In the genomic region with DNA sequence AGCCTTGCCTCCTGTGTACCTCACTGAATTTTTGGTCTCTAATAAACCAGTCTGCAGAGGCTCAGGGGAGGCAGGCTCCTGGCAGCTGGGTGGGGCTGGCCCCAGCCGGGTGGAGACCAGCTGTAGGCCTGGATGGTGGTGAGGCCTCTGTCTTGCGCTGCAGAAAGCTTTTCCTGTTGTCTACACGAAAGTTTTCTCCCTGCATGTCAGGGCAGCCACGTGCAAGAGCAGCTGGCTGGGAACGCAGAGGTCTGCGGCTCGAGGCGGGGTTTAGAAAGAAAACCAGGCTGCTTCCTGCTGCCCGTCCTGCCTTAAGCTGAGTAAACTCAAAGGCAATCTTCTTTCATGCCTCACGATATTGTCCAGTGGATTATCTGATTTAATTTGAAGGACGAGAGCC, we compare ENCODE assay signal across 8 cellular contexts. TPM values are rescaled to one million over a fixed set of nuclear protein-coding genes. Genes with fewer than 3 reads are reported as not detected.
DNase-seq lines count a peak whose midpoint lies in the region; ATAC-seq and TF ChIP-seq lines count a peak whose summit lies in the region.

No MANE protein-coding gene starts in this region.

- ATAC-seq in GM19324 (IDR thresholded peaks at IDR 0.05; ENCODE audit: low FRiP score, unreplicated experiment) (no peak), HG02759 (IDR thresholded peaks at IDR 0.05; ENCODE audit: unreplicated experiment) (no peak), GM21786 (IDR thresholded peaks at IDR 0.05; ENCODE audit: unreplicated experiment) (no peak)

- no peak overlapping the region for H3K4me3 ChIP-seq in colonic mucosa
- no peak overlapping the region for H3K4me3 ChIP-seq in muscle layer of colon (ENCODE audit: low read depth in 1 of 2, low read length in 2 of 2)

- no peaks in the 10 kb centered on the region for H3K27me3 ChIP-seq in colonic mucosa
- H3K27me3 ChIP-seq in muscle layer of colon (ENCODE audit: control insufficient read depth in 1 of 2, insufficient read depth in 2 of 2, low read length in 2 of 2) = peaks cover 0 to 3% of the 10 kb centered on the region in 2 donors

- H3K9me3 ChIP-seq in colonic mucosa (no peaks in the 10 kb centered on the region), muscle layer of colon (ENCODE audit: low read length) (no peaks in the 10 kb centered on the region)

- peaks cover 31% of the 10 kb centered on the region for H3K4me1 Mint-ChIP-seq in stimulated activated naive CD8-positive, alpha-beta T cell treated with anti-CD3 and anti-CD28 coated beads, Interleukin-15, Interleukin-2, amounts not matched to agents 100 ng/mL and 50 ng/mL, for 24 hours (ENCODE audit: low read depth)

- intact Hi-C loops in colonic mucosa (cut with DNase I) = no loop called here

- H3K27me3 Mint-ChIP-seq in stimulated activated naive CD8-positive, alpha-beta T cell treated with anti-CD3 and anti-CD28 coated beads, Interleukin-15, Interleukin-2, amounts not matched to agents 100 ng/mL and 50 ng/mL, for 24 hours = no peaks in the 10 kb centered on the region

- no peak for TF ChIP-seq CTCF in colonic mucosa (IDR thresholded peaks at IDR 0.05)

- peak overlapping the region; percentile 11 for H3K4me3 Mint-ChIP-seq in stimulated activated naive CD8-positive, alpha-beta T cell treated with anti-CD3 and anti-CD28 coated beads, Interleukin-15, Interleukin-2, amounts not matched to agents 100 ng/mL and 50 ng/mL, for 24 hours

- no peaks in the 10 kb centered on the region for H3K9me3 Mint-ChIP-seq in stimulated activated naive CD8-positive, alpha-beta T cell treated with anti-CD3 and anti-CD28 coated beads, Interleukin-15, Interleukin-2, amounts not matched to agents 100 ng/mL and 50 ng/mL, for 24 hours

- peak overlapping the region in 1 of 2 donors; percentile 19 for H3K9ac ChIP-seq in colonic mucosa (ENCODE audit: low read depth in 2 of 2, low read length in 2 of 2)
- H3K9ac ChIP-seq in muscle layer of colon (ENCODE audit: low read length) = no peak overlapping the region

- H3K36me3 ChIP-seq in colonic mucosa = no peaks in the 10 kb centered on the region
- no peaks in the 10 kb centered on the region for H3K36me3 ChIP-seq in muscle layer of colon (ENCODE audit: insufficient read depth, low read length)

- H3K36me3 Mint-ChIP-seq in stimulated activated naive CD8-positive, alpha-beta T cell treated with anti-CD3 and anti-CD28 coated beads, Interleukin-15, Interleukin-2, amounts not matched to agents 100 ng/mL and 50 ng/mL, for 24 hours (ENCODE audit: low read depth) = no peaks in the 10 kb centered on the region

- DNase-seq in HPDE6-E6E7 (ENCODE audit: extremely low spot score) (peak; percentile 47), colonic mucosa (peak; percentile 65)
- peak; percentile 32 to 33 for DNase-seq in activated CD4-positive, alpha-beta T cell treated with anti-CD3 and anti-CD28 coated beads for 4 hours

- H3K27ac ChIP-seq in colonic mucosa (peak overlapping the region; percentile 69), muscle layer of colon (ENCODE audit: low read depth, low read length) (peak overlapping the region; percentile 72)

- H3K27ac Mint-ChIP-seq in stimulated activated naive CD8-positive, alpha-beta T cell treated with anti-CD3 and anti-CD28 coated beads, Interleukin-15, Interleukin-2, amounts not matched to agents 100 ng/mL and 50 ng/mL, for 24 hours = peak overlapping the region; percentile 31

- H3K4me1 ChIP-seq in colonic mucosa = peaks cover 7% of the 10 kb centered on the region
- H3K4me1 ChIP-seq in muscle layer of colon (ENCODE audit: insufficient read depth, low read length) = peaks cover 6% of the 10 kb centered on the region

RNA-seq across cellular contexts. Expression of a gene that starts 2.4 kb away (rescaled TPM):
- 10 to 100 TPM; 13.3 to 39.7 TPM for total RNA-seq in colonic mucosa

RNA-seq across cellular contexts. Expression of a gene that starts 21.6 kb away (rescaled TPM):
- total RNA-seq in colonic mucosa = 1 to 10 TPM; 1.0 to 1.7 TPM

RNA-seq across cellular contexts. Expression of a gene that starts 39.8 kb away (rescaled TPM):
- 10 to 100 TPM in 1 of 2 donors, 1 to 10 TPM in 1; 9.2 to 16.0 TPM for total RNA-seq in colonic mucosa

RNA-seq across cellular contexts. Expression of a gene that starts 54.1 kb away (rescaled TPM):
- 10 to 100 TPM; 30.2 to 32.6 TPM for total RNA-seq in colonic mucosa
